Comparison of ENCODE assay signal across 25 cellular contexts in the genomic region with DNA sequence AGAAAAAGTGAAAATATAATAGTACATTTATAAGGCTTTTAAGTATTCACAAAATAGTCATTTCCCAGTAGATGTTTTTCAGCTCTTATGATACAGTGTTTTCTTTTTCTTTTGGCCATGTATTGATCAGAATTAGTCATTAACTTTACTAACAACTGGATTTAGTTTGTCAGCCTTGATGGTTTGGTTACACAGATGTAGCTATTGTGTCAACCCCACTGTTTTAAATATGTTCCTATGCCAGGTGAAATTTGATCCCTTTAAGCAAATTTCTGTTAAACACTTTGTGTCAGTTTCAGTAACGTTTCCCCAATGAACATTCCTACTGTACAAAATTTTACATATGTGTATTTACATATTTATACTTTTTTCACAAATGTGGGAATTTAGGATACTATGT.
DNase-seq lines count a peak whose midpoint lies in the region; ATAC-seq, FAIRE-seq and TF ChIP-seq lines count a peak whose summit lies in the region.
"Had no signal": no experiment of that assay in that cellular context is flagged by ENCODE, and none has a peak within 500 bp of the region (broad histone marks: within the 10 kb centered on the region; RNA-seq: fewer than 3 reads in every experiment).

No MANE protein-coding gene starts in this region.

- H3K27ac Mint-ChIP-seq in MCF 10A (ENCODE audit: low read depth, unreplicated experiment) (no peak overlapping the region), mesothelial cell of epicardium (peak overlapping the region; percentile 66)
- H3K27ac Mint-ChIP-seq: activated naive CD4-positive, alpha-beta T cell treated with anti-CD3 and anti-CD28 coated beads, Interleukin-2, amount 10 ng/mL, durations not matched to agents 7 days and 5 days had no signal

- intact Hi-C loops in MCF 10A (cut with micrococcal nuclease), result loop anchor here (10.0 kb wide), 1 partner anchor 422 kb away; no protein-coding TSS in a partner anchor
- intact Hi-C loops in mammary epithelial cell (cut with micrococcal nuclease), result no loop called here

- H4K20me1 ChIP-seq in mammary epithelial cell (ENCODE audit: insufficient read depth, low read length), result no peaks in the 10 kb centered on the region

- H3K27me3 ChIP-seq in mammary epithelial cell (ENCODE audit: insufficient read depth, low read length), result no peaks in the 10 kb centered on the region
- H3K27me3 ChIP-seq: stomach, tibial artery had no signal

- H3K36me3 Mint-ChIP-seq in MCF 10A (ENCODE audit: insufficient read depth, unreplicated experiment), result no peaks in the 10 kb centered on the region
- H3K36me3 Mint-ChIP-seq in mesothelial cell of epicardium, result no peaks in the 10 kb centered on the region
- H3K36me3 Mint-ChIP-seq: activated naive CD4-positive, alpha-beta T cell treated with anti-CD3 and anti-CD28 coated beads, Interleukin-2, amount 10 ng/mL, durations not matched to agents 7 days and 5 days had no signal

- H3K9me3 ChIP-seq in mammary epithelial cell (replicated peaks; ENCODE audit: insufficient read depth, low read length), result no peaks in the 10 kb centered on the region
- H3K9me3 ChIP-seq: stomach, tibial artery had no signal

- dilution Hi-C loops in mammary epithelial cell (cut with HindIII; ENCODE audit: low sequenced_read_pairs), result no loop called here

- H3K36me3 ChIP-seq in mammary epithelial cell (ENCODE audit: insufficient read depth, low read length), result no peaks in the 10 kb centered on the region
- H3K36me3 ChIP-seq: stomach, tibial artery had no signal

- H3K27me3 Mint-ChIP-seq in MCF 10A (ENCODE audit: insufficient read depth, unreplicated experiment) (no peaks in the 10 kb centered on the region), mesothelial cell of epicardium (ENCODE audit: low read depth) (no peaks in the 10 kb centered on the region)
- H3K27me3 Mint-ChIP-seq: activated naive CD4-positive, alpha-beta T cell treated with anti-CD3 and anti-CD28 coated beads, Interleukin-2, amount 10 ng/mL, durations not matched to agents 7 days and 5 days had no signal

- H3K4me3 ChIP-seq in mammary epithelial cell (replicated peaks in 1 of 3; ENCODE audit: insufficient read depth in 1 of 3, low read depth in 2 of 3, low read length in 3 of 3) (no peak overlapping the region), choroid plexus epithelial cell (ENCODE audit: low read depth, low read length) (no peak overlapping the region)
- H3K4me3 ChIP-seq: lung, stomach, tibial artery had no signal

- WGBS in mammary epithelial cell (ENCODE audit: low coverage, missing lambda C conversion rate), result 6% methylated on average over 1 of the region's 1 CpG

- H3K79me2 ChIP-seq in mammary epithelial cell (ENCODE audit: insufficient read depth, low read length), result no peaks in the 10 kb centered on the region
- H3K79me2 ChIP-seq: parathyroid adenoma had no signal

- POLR2A ChIA-PET in MCF 10A (lab: Yijun Ruan, JAX), result interaction anchor here (1.0 to 1.2 kb wide), 2 partner anchors 176 to 340 kb away, joined by 3 read pairs; no protein-coding TSS in a partner anchor

- TF ChIP-seq CTCF in MCF 10A (IDR thresholded peaks at IDR 0.05; ENCODE audit: unreplicated experiment) (no peak), mammary epithelial cell (conservative IDR thresholded peaks at IDR 0.05 in 1 of 2, IDR thresholded peaks at IDR 0.05 in 1 of 2; ENCODE audit: extremely low read depth in 1 of 2, insufficient read depth in 1 of 2, low read depth in 1 of 2, low read length in 2 of 2) (no peak), choroid plexus epithelial cell (conservative IDR thresholded peaks at IDR 0.05; ENCODE audit: low read depth, low read length) (no peak), mesothelial cell of epicardium (IDR thresholded peaks at IDR 0.05; ENCODE audit: unreplicated experiment) (no peak)

- H3K27ac ChIP-seq in mammary epithelial cell (ENCODE audit: insufficient read depth, low read depth, low read length), result no peak overlapping the region
- H3K27ac ChIP-seq: parathyroid adenoma, stomach, tibial artery had no signal

- FAIRE-seq in RCC 7860 (lab: Jason Lieb, UNC), result no peak
- FAIRE-seq: bronchial epithelial cell, small intestine had no signal

- ATAC-seq in GM21717 (IDR thresholded peaks at IDR 0.05; ENCODE audit: unreplicated experiment) (no peak), GM21737 (IDR thresholded peaks at IDR 0.05; ENCODE audit: unreplicated experiment) (no peak)
- ATAC-seq: Right ventricle myocardium inferior had no signal

- BruUV-seq in MCF 10A (replicated peaks; lab: Mats Ljungman, UMichigan) (no TSS peak), mammary epithelial cell (replicated peaks; lab: Mats Ljungman, UMichigan) (no TSS peak)

- H3K4me1 ChIP-seq in mammary epithelial cell (ENCODE audit: insufficient read depth, low read length), result peaks cover 12% of the 10 kb centered on the region

- no peak overlapping the region for H3K4me2 ChIP-seq in mammary epithelial cell (ENCODE audit: insufficient read depth, low read depth, low read length)

- in situ Hi-C loops in mammary epithelial cell (cut with MboI; ENCODE audit: low sequenced_read_pairs in 2 of 2), result loop anchor here in 1 of 2 donors (25.0 kb wide), 1 partner anchor 310 kb away; no protein-coding TSS in a partner anchor

- H2AFZ ChIP-seq in mammary epithelial cell (ENCODE audit: low read depth, low read length), result no peak overlapping the region
- H2AFZ ChIP-seq: parathyroid adenoma had no signal

- H3K9ac ChIP-seq in mammary epithelial cell (ENCODE audit: insufficient read depth, low read length), result no peak overlapping the region
- H3K9ac ChIP-seq: parathyroid adenoma had no signal

- DNase-seq in MCF 10A (ENCODE audit: unreplicated experiment) (peak; percentile 14), mammary epithelial cell (no peak), NCI-H69 (lab: John Stamatoyannopoulos, UW) (peak; percentile 53), choroid plexus epithelial cell (ENCODE audit: low read depth) (peak; percentile 32), mesothelial cell of epicardium (ENCODE audit: low spot score in 2 of 2, unreplicated experiment in 2 of 2) (no peak), RCC 7860 (ENCODE audit: low spot score) (no peak)
- DNase-seq: activated CD4-positive, alpha-beta T cell treated with anti-CD3 and anti-CD28 coated beads for 48 hours; activated naive CD4-positive, alpha-beta T cell treated with anti-CD3 and anti-CD28 coated beads, Interleukin-2, amount 10 ng/mL, durations not matched to agents 7 days and 5 days; effector memory CD4-positive, alpha-beta T cell; erythroblast; kidney glomerular epithelial cell; NCI-H1105; NCI-H2107; NCI-H524 treated with DMSO at 0.1 percent for 48 hours; small intestine; stomach; tibial artery had no signal

- CTCF ChIA-PET in MCF 10A (lab: Yijun Ruan, JAX), result interaction anchor here (1.0 kb wide), 1 partner anchor 177 kb away, joined by 4 read pairs; no protein-coding TSS in a partner anchor
- CTCF ChIA-PET in mammary epithelial cell (lab: Charles Lee; ENCODE audit: low non-redundant PET), result no interaction called here

- H3K4me3 Mint-ChIP-seq in MCF 10A (ENCODE audit: unreplicated experiment) (no peak overlapping the region), mesothelial cell of epicardium (no peak overlapping the region)
- H3K4me3 Mint-ChIP-seq: activated naive CD4-positive, alpha-beta T cell treated with anti-CD3 and anti-CD28 coated beads, Interleukin-2, amount 10 ng/mL, durations not matched to agents 7 days and 5 days; CD14-positive monocyte; neural crest cell had no signal

- H3K9me3 Mint-ChIP-seq in MCF 10A (ENCODE audit: unreplicated experiment) (no peaks in the 10 kb centered on the region), mesothelial cell of epicardium (peaks cover 8% of the 10 kb centered on the region)
- H3K9me3 Mint-ChIP-seq: activated naive CD4-positive, alpha-beta T cell treated with anti-CD3 and anti-CD28 coated beads, Interleukin-2, amount 10 ng/mL, durations not matched to agents 7 days and 5 days; neural crest cell had no signal

- peaks cover 8% of the 10 kb centered on the region for H3K4me1 Mint-ChIP-seq in MCF 10A (ENCODE audit: insufficient read depth, unreplicated experiment)
- peaks cover 25% of the 10 kb centered on the region for H3K4me1 Mint-ChIP-seq in mesothelial cell of epicardium

Comparison
In these comparisons a context has a peak if more than half of its experiments do, and no peak if none do; other contexts are left out.
1. DNase-seq: peak in MCF 10A (single experiment), NCI-H69 (single experiment) and choroid plexus epithelial cell (single experiment); none in mammary epithelial cell (single experiment), mesothelial cell of epicardium (0 of 2) and RCC 7860 (single experiment).